ENCODE assay signal across 13 cellular contexts in genomic region chr5:180324633-180324955, GRCh38.
"Had no signal": no experiment of that assay in that cellular context is flagged by ENCODE, and none has a peak within 500 bp of the region (broad histone marks: within the 10 kb centered on the region; RNA-seq: fewer than 3 reads in every experiment).

No MANE protein-coding gene starts in this region.

- H3K36me3 ChIP-seq: breast epithelium, neural progenitor cell, ovary, thyroid gland had no signal

- H3K9me3 ChIP-seq: breast epithelium, ovary, sigmoid colon, thyroid gland had no signal

- H3K4me3 ChIP-seq: breast epithelium, hepatocyte, neural progenitor cell, ovary, sigmoid colon, thyroid gland had no signal

- H3K4me1 ChIP-seq: breast epithelium had no signal

- H3K27ac Mint-ChIP-seq: activated naive CD8-positive, alpha-beta T cell treated with anti-CD3 and anti-CD28 coated beads for 36 hours; mesothelial cell of epicardium; neural progenitor cell; T-helper 2 cell treated with Interferon-gamma antibody and Interleukin-4, amounts not matched to agents 5 μg/mL and 100 μg/mL, for 36 hours had no signal

- H3K4me3 Mint-ChIP-seq: activated naive CD8-positive, alpha-beta T cell treated with anti-CD3 and anti-CD28 coated beads for 36 hours; mesothelial cell of epicardium; neural progenitor cell; T-helper 2 cell treated with Interferon-gamma antibody and Interleukin-4, amounts not matched to agents 5 μg/mL and 100 μg/mL, for 36 hours had no signal

- H3K9me3 Mint-ChIP-seq: activated naive CD8-positive, alpha-beta T cell treated with anti-CD3 and anti-CD28 coated beads for 36 hours; mesothelial cell of epicardium; neural progenitor cell; T-helper 2 cell treated with Interferon-gamma antibody and Interleukin-4, amounts not matched to agents 5 μg/mL and 100 μg/mL, for 36 hours had no signal

- H3K27ac ChIP-seq: breast epithelium, hepatocyte, neural progenitor cell, ovary, sigmoid colon, thyroid gland had no signal

- H3K27me3 ChIP-seq: breast epithelium, hepatocyte, neural progenitor cell, ovary, sigmoid colon, thyroid gland had no signal

- DNase-seq: activated CD4-positive, alpha-beta T cell treated with anti-CD3 and anti-CD28 coated beads, Interleukin-2, amount 50 U/mL, for 1 hour; activated CD8-positive, alpha-beta memory T cell treated with anti-CD3 and anti-CD28 coated beads for 24 hours; activated gamma-delta T cell treated with Interleukin-2 at 50 U/mL for 16 hours; activated naive CD8-positive, alpha-beta T cell treated with anti-CD3 and anti-CD28 coated beads for 36 hours; ovary; sigmoid colon; stimulated activated CD4-positive, alpha-beta T cell treated with anti-CD3 and anti-CD28 coated beads, Interleukin-1b, Interleukin-23, amount 100 ng/mL, for 48 hours had no signal

- H3K36me3 Mint-ChIP-seq: activated naive CD8-positive, alpha-beta T cell treated with anti-CD3 and anti-CD28 coated beads for 36 hours; mesothelial cell of epicardium had no signal

- H3K4me1 Mint-ChIP-seq: activated naive CD8-positive, alpha-beta T cell treated with anti-CD3 and anti-CD28 coated beads for 36 hours had no signal

- H3K27me3 Mint-ChIP-seq: activated naive CD8-positive, alpha-beta T cell treated with anti-CD3 and anti-CD28 coated beads for 36 hours had no signal
